In the genomic region with DNA sequence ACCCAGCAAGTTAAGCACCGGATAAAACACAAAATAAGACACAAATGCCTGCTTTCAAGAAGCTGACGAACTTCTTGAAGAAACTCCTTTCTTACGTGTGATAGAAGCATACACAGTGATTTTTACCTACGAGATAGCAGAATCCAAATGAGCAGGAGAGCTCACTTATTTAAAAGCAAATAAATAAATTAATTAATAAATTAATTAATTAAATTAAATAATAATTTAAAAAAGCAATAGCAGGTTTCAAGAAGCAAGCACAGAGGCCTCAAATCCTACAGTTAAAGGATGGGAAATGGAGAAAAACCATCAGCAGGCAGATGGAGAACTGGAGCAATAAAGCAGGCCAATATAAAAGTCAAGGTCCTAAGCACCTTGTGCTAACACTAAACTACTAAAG, we compare ENCODE assay signal across 10 cellular contexts. TPM values are rescaled to one million over a fixed set of nuclear protein-coding genes. Genes with fewer than 3 reads are reported as not detected.
"Had no signal": no experiment of that assay in that cellular context is flagged by ENCODE, and none has a peak within 500 bp of the region (broad histone marks: within the 10 kb centered on the region; RNA-seq: fewer than 3 reads in every experiment).

No MANE protein-coding gene starts in this region.

- H3K9me3 Mint-ChIP-seq: GM23338, H9, HFFc6 had no signal

- ATAC-seq: GM23338, HCT116 had no signal

- H3K27ac Mint-ChIP-seq: GM23338, H9, HFFc6 had no signal

- H3K4me3 Mint-ChIP-seq: GM23338, H9, HFFc6 had no signal

- DNase-seq: GM23248, GOT3, H7, H9, HCEC 1CT, HFFc6 had no signal

- H3K4me1 Mint-ChIP-seq: GM23338, H9 had no signal

- H3K9me3 ChIP-seq: HAP-1 had no signal

RNA-seq across cellular contexts. Expression of a gene that starts 17.3 kb away (rescaled TPM):
- total RNA-seq: GM23248 had no signal

RNA-seq across cellular contexts. Expression of a gene that starts 24.5 kb away (rescaled TPM):
- total RNA-seq: H1 had no signal
